In the genomic region with DNA sequence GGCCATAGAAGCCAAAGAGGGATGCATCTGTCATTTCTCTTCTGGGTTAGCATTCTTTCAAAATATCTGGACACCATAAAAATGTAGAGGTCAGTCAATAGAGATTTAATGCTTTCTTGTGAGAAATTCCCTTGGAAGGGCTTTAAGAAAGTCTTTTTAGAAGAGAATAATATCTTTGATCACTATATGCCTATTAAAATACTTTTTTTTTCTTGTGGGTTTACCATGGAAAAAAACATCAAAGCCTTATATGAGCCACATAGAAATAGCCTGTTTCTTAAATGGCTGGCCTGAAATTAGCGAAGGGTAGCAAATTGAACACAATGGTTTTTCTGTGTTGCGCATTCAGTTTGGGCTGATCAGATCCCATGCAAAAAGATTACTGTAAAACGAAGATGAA, we compare ENCODE assay signal across 6 cellular contexts.
"Had no signal": no experiment of that assay in that cellular context is flagged by ENCODE, and none has a peak within 500 bp of the region (broad histone marks: within the 10 kb centered on the region; RNA-seq: fewer than 3 reads in every experiment).

No MANE protein-coding gene starts in this region.

- DNase-seq: IMR-90, KBM-7, KG1 had no signal

- H3K27me3 Mint-ChIP-seq: IgD-negative memory B cell had no signal

- H3K4me3 ChIP-seq: K562 had no signal

- H3K9me3 Mint-ChIP-seq: IgD-negative memory B cell had no signal

- H3K27ac Mint-ChIP-seq: IgD-negative memory B cell had no signal

- H3K4me3 Mint-ChIP-seq: IgD-negative memory B cell had no signal

- H3K27ac ChIP-seq: HL-60 had no signal
